8 cellular contexts compared by ENCODE assay signal in genomic region chr17:50372708-50373556, GRCh38. TPM values are rescaled to one million over a fixed set of nuclear protein-coding genes. Genes with fewer than 3 reads are reported as not detected.
DNase-seq lines count a peak whose midpoint lies in the region; ATAC-seq, FAIRE-seq and TF ChIP-seq lines count a peak whose summit lies in the region.

Gene EME1 (plus strand): TSS chr17:50373229. CDS start chr17:50375209, 1,980 bp downstream.
Gene MRPL27 (minus strand): TSS chr17:50373184. CDS start chr17:50373170, 14 bp downstream.

- no peaks in the 10 kb centered on the region for H3K27me3 ChIP-seq in right atrium auricular region
- H3K27me3 ChIP-seq in uterus: no peaks in the 10 kb centered on the region

- ATAC-seq in HG02798 (IDR thresholded peaks at IDR 0.05; ENCODE audit: poor library complexity, unreplicated experiment): peak; percentile 88

- H3K36me3 ChIP-seq in right atrium auricular region (peaks cover 26% of the 10 kb centered on the region), uterus (no peaks in the 10 kb centered on the region)

- H3K4me3 ChIP-seq in right atrium auricular region: peak within 1 kb of the TSS; percentile 65 to 89
- peak within 1 kb of the TSS; percentile 65 to 98 for H3K4me3 ChIP-seq in uterus

- DNase-seq in GM12891 (ENCODE audit: insufficient read length, low spot score) (peak; percentile 76), NCI-H146 (lab: John Stamatoyannopoulos, UW) (peak; percentile 88), amniotic stem cell (lab: John Stamatoyannopoulos, UW) (peak; percentile 72), right atrium auricular region (ENCODE audit: low spot score) (peak; percentile 89), pulmonary artery endothelial cell (ENCODE audit: low read depth, low spot score) (peak; percentile 45), uterus (peak; percentile 78 to 79)

- peak; percentile 97 for TF ChIP-seq POLR2A in GM12891 (IDR thresholded peaks at IDR 0.05; ENCODE audit: low read depth, low read length)
- peak in 1 of 2 donors; percentile 66 for TF ChIP-seq POLR2A in uterus (IDR thresholded peaks at IDR 0.05)

- intact Hi-C loops in T-helper 1 cell treated with Interleukin-12 subunit alpha and Interleukin-12 subunit beta and Interleukin-4 antibody, amounts not matched to agents 30 ng/mL and 1 ng/mL, for 36 hours (cut with micrococcal nuclease): loop anchor here (1.0 to 5.0 kb wide), 5 partner anchors 11 to 334 kb away; partner anchors contain the start of genes ACSF2, ANKRD40 and LRRC59
- intact Hi-C loops in uterus (cut with DNase I; ENCODE audit: low total_unique reads): no loop called here

- H3K27ac ChIP-seq in right atrium auricular region: peak within 1 kb of the TSS; percentile 90 to 91
- H3K27ac ChIP-seq in uterus: peak within 1 kb of the TSS; percentile 90 to 96

- TF ChIP-seq CTCF in right atrium auricular region (IDR thresholded peaks at IDR 0.05) (no peak), uterus (IDR thresholded peaks at IDR 0.05) (peak in 2 of 4 experiments; percentile 14 to 26)

- no peaks in the 10 kb centered on the region for H3K9me3 ChIP-seq in right atrium auricular region
- H3K9me3 ChIP-seq in uterus: no peaks in the 10 kb centered on the region

- peak; percentile 97 for FAIRE-seq in GM12891 (lab: Jason Lieb, UNC)

- H3K4me1 ChIP-seq in right atrium auricular region (peaks cover 0 to 22% of the 10 kb centered on the region in 2 donors), uterus (peaks cover 0 to 8% of the 10 kb centered on the region in 2 donors)

TF ChIP-seq in GM12891, 5 proteins besides CTCF, POLR2A, EP300 and RAD21:
- TF ChIP-seq POU2F2 (IDR thresholded peaks at IDR 0.05; ENCODE audit: low read depth, low read length) (peak; percentile 90), PAX5 (IDR thresholded peaks at IDR 0.05; ENCODE audit: insufficient read depth, low read length, severe bottlenecking) (no peak), TAF1 (IDR thresholded peaks at IDR 0.05; ENCODE audit: low read depth, low read length) (peak; percentile 96), SPI1 (IDR thresholded peaks at IDR 0.05; ENCODE audit: low read depth, low read length) (peak; percentile 45), POLR2AphosphoS5 (IDR thresholded peaks at IDR 0.05; ENCODE audit: low read depth, low read length) (peak; percentile 97)
TF ChIP-seq in GM12891: peak in this region for 4.

RNA-seq across cellular contexts. Expression of gene EME1, which starts in this region (rescaled TPM):
- 17.9 TPM for polyA plus RNA-seq in GM12891 (2012; ENCODE audit: low read depth, missing spikeins)
- 13.1 and 15.8 TPM in 2 replicates for total RNA-seq in T-helper 1 cell treated with Interleukin-12 subunit alpha and Interleukin-12 subunit beta and Interleukin-4 antibody, amounts not matched to agents 30 ng/mL and 1 ng/mL, for 36 hours
- total RNA-seq in right atrium auricular region (under 1 TPM in 1 of 2 donors, not detected in 1; 0.33 TPM), pulmonary artery endothelial cell (4.6 and 5.5 TPM in 2 replicates), uterus (1 to 10 TPM in 2 of 4 donors, not detected in 2; 1.7 to 3.4 TPM)

RNA-seq across cellular contexts. Expression of gene MRPL27, which starts in this region (rescaled TPM):
- 77.1 TPM for polyA plus RNA-seq in GM12891 (2012; ENCODE audit: low read depth, missing spikeins)
- 60.9 and 68.5 TPM in 2 replicates for total RNA-seq in T-helper 1 cell treated with Interleukin-12 subunit alpha and Interleukin-12 subunit beta and Interleukin-4 antibody, amounts not matched to agents 30 ng/mL and 1 ng/mL, for 36 hours
- total RNA-seq in right atrium auricular region (10 to 100 TPM; 87.1 to 91.0 TPM), pulmonary artery endothelial cell (52.2 and 56.8 TPM in 2 replicates), uterus (10 to 100 TPM; 16.4 to 72.1 (median 45.8) TPM)

Comparison
In these comparisons a context has a peak if more than half of its experiments do, and no peak if none do; other contexts are left out.
1. Peak in every context shown above with its lines: DNase-seq, ATAC-seq, H3K4me3 ChIP-seq and H3K27ac ChIP-seq.